Comparison of ENCODE assay signal across 8 cellular contexts in genomic region chr4:38663801-38664703, GRCh38. TPM values are rescaled to one million over a fixed set of nuclear protein-coding genes. Genes with fewer than 3 reads are reported as not detected.
DNase-seq lines count a peak whose midpoint lies in the region; ATAC-seq and TF ChIP-seq lines count a peak whose summit lies in the region.

KLF3 (plus strand) TSS chr4:38664199; CDS start chr4:38680626, 16,427 bp downstream.

- peak within 1 kb of the TSS; percentile 47 for H3K9ac ChIP-seq in Karpas-422 (ENCODE audit: low read length)

- H3K4me1 Mint-ChIP-seq in nephron = peaks cover 50% of the 10 kb centered on the region

- TF ChIP-seq CTCF in fibroblast of the aortic adventitia (IDR thresholded peaks at IDR 0.05; ENCODE audit: insufficient read depth, low read length) = no peak
- TF ChIP-seq CTCF in nephron (IDR thresholded peaks at IDR 0.05; ENCODE audit: unreplicated experiment in 3 of 3) = no peak

- peaks cover 2% of the 10 kb centered on the region for H3K9me3 Mint-ChIP-seq in nephron

- H3K36me3 Mint-ChIP-seq in nephron (ENCODE audit: low read depth) = no peaks in the 10 kb centered on the region

- no peaks in the 10 kb centered on the region for H3K9me3 ChIP-seq in Karpas-422 (ENCODE audit: low read length)

- H3K27me3 Mint-ChIP-seq in nephron (ENCODE audit: low read depth) = peaks cover 16% of the 10 kb centered on the region

- peak; percentile 55 for ATAC-seq in GM21786 (IDR thresholded peaks at IDR 0.05; ENCODE audit: unreplicated experiment)
- peak; percentile 68 for ATAC-seq in stimulated activated naive CD8-positive, alpha-beta T cell treated with anti-CD3 and anti-CD28 coated beads, Interleukin-15, Interleukin-2, amounts not matched to agents 100 U/mL and 50 U/mL, for 24 hours

- peak within 1 kb of the TSS; percentile 72; the same call in 1 of the 2 replicates for H2AFZ ChIP-seq in Karpas-422 (ENCODE audit: low read length)

- H3K27ac Mint-ChIP-seq in nephron = peak within 1 kb of the TSS; percentile 99 to 100 (median 99)

- DNase-seq in DMS53 (lab: John Stamatoyannopoulos, UW) (peak; percentile 99), Karpas-422 (peak; percentile 67), SHP77 (lab: John Stamatoyannopoulos, UW) (peak; percentile 24 to 68), fibroblast of the aortic adventitia (ENCODE audit: low read depth) (peak; percentile 92)
- peak; percentile 96 for DNase-seq in activated effector memory CD4-positive, alpha-beta T cell treated with anti-CD3 and anti-CD28 coated beads, Interleukin-2, amount 50 U/mL, for 16 hours
- peak; percentile 83 for DNase-seq in stimulated activated naive CD8-positive, alpha-beta T cell treated with anti-CD3 and anti-CD28 coated beads, Interleukin-15, Interleukin-2, amounts not matched to agents 100 U/mL and 50 U/mL, for 24 hours

- H4K20me1 ChIP-seq in Karpas-422 (ENCODE audit: insufficient read depth, low read depth, low read length) = no peaks in the 10 kb centered on the region

- no peaks in the 10 kb centered on the region for H3K79me2 ChIP-seq in Karpas-422 (ENCODE audit: low read length)

- H3K9me2 ChIP-seq in Karpas-422 (replicated peaks; ENCODE audit: insufficient read depth, low read length) = no peaks in the 10 kb centered on the region

- peak within 1 kb of the TSS; percentile 93 to 98 (median 95) for H3K4me3 Mint-ChIP-seq in nephron

- H3K4me3 ChIP-seq in Karpas-422 (ENCODE audit: low read length) = peak within 1 kb of the TSS; percentile 68
- H3K4me3 ChIP-seq in fibroblast of the aortic adventitia (ENCODE audit: low read depth, low read length) = peak within 1 kb of the TSS; percentile 85

- H3K4me1 ChIP-seq in Karpas-422 (ENCODE audit: low read length) = peaks cover 9% of the 10 kb centered on the region

- no peak within 1 kb of the TSS for H3K27ac ChIP-seq in Karpas-422 (ENCODE audit: low read length)

- H3K4me2 ChIP-seq in Karpas-422 (ENCODE audit: low read depth, low read length, poor library complexity, severe bottlenecking) = peak within 1 kb of the TSS; percentile 65

- no peaks in the 10 kb centered on the region for H3K36me3 ChIP-seq in Karpas-422 (ENCODE audit: insufficient read depth, low read length)

- H3K27me3 ChIP-seq in Karpas-422 (ENCODE audit: low read length) = no peaks in the 10 kb centered on the region

RNA-seq across cellular contexts. Expression of gene KLF3, which starts in this region (rescaled TPM):
- not detected in 2 replicates for total RNA-seq in Karpas-422 (2014; rRNA removed; shearing (Covaris generic); ENCODE audit: low replicate concordance)
- total RNA-seq in fibroblast of the aortic adventitia (ENCODE audit: low replicate concordance) = 22.3 and 41.8 TPM in 2 replicates

Comparison
In these comparisons a context has a peak if more than half of its experiments do, and no peak if none do; other contexts are left out.
1. RNA of gene KLF3 (total RNA-seq): 22.3 to 41.8 TPM in fibroblast of the aortic adventitia; not detected in Karpas-422; every median in the first group is over 10 times any median in the second.
2. Peak in DNase-seq, H3K4me3 ChIP-seq, H3K9ac ChIP-seq and H3K4me2 ChIP-seq in Karpas-422; RNA of the gene not detected or under 1 TPM.
3. DNase-seq: peak in every context shown above with its lines; median percentile 99 in DMS53; 96 in activated effector memory CD4-positive, alpha-beta T cell treated with anti-CD3 and anti-CD28 coated beads, Interleukin-2, amount 50 U/mL, for 16 hours; 92 in fibroblast of the aortic adventitia; 83 in stimulated activated naive CD8-positive, alpha-beta T cell treated with anti-CD3 and anti-CD28 coated beads, Interleukin-15, Interleukin-2, amounts not matched to agents 100 U/mL and 50 U/mL, for 24 hours; 67 in Karpas-422; 46 in SHP77.